13 cellular contexts compared by ENCODE assay signal in the genomic region with DNA sequence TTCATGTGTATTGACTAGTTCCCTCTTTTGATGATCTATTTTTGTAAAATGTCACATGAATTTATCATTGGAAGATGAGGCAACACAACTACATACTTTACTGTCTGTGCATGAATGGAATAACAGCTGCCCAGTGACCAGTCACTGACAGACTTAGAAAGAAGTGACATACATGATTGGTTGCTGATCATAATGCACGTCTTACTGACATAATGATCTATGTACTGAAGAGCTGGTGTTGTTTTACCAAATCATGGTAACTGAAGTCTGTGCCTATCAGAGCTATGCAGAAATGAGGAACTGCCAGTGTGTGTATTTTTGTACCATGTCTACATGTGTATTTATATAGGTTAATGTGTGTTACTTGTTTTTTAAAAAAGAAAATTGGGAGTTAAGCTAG. TPM values are rescaled to one million over a fixed set of nuclear protein-coding genes. Genes with fewer than 3 reads are reported as not detected.
DNase-seq lines count a peak whose midpoint lies in the region; ATAC-seq and TF ChIP-seq lines count a peak whose summit lies in the region.
"Had no signal": no experiment of that assay in that cellular context is flagged by ENCODE, and none has a peak within 500 bp of the region (broad histone marks: within the 10 kb centered on the region; RNA-seq: fewer than 3 reads in every experiment).

No MANE protein-coding gene starts in this region.

- H3K4me1 Mint-ChIP-seq in naive B cell = peaks cover 39 to 93% (median 75%) of the 10 kb centered on the region in 3 donors

- ATAC-seq in GM18498 (IDR thresholded peaks at IDR 0.05; ENCODE audit: unreplicated experiment) = peak; percentile 41
- peak; percentile 42 for ATAC-seq in HG03175 (IDR thresholded peaks at IDR 0.05; ENCODE audit: unreplicated experiment)
- peak; percentile 74 to 77 for ATAC-seq in naive B cell (ENCODE audit: low read depth in 2 of 2)
- ATAC-seq: foreskin keratinocyte had no signal

- DNase-seq in SKM-1 treated with dmso at 0.1 percent for 144 hours (lab: John Stamatoyannopoulos, UW; ENCODE audit: unreplicated experiment) = peak; percentile 73
- DNase-seq in naive B cell = peak; percentile 80
- DNase-seq in NCI-H524 (lab: John Stamatoyannopoulos, UW) = no peak
- DNase-seq in WERI-Rb-1 = no peak
- DNase-seq in NCI-H2171 (lab: John Stamatoyannopoulos, UW) = no peak
- DNase-seq in hippocampal formation (lab: John Stamatoyannopoulos, UW) = no peak
- DNase-seq: central memory CD4-positive, alpha-beta T cell; DND-41; foreskin keratinocyte; NCI-H1417 treated with DMSO at 0.1 percent for 48 hours had no signal

- peaks cover 3% of the 10 kb centered on the region for H3K36me3 ChIP-seq in WERI-Rb-1

- no peak for TF ChIP-seq CTCF in WERI-Rb-1 (IDR thresholded peaks at IDR 0.05; ENCODE audit: low read depth, low read length)

- H3K27ac Mint-ChIP-seq in naive B cell = peak overlapping the region; percentile 97 to 99 (median 99)

- H3K36me3 Mint-ChIP-seq in naive B cell = peaks cover 5 to 9% of the 10 kb centered on the region in 2 donors

- no peaks in the 10 kb centered on the region for H3K27me3 Mint-ChIP-seq in naive B cell

- H3K4me3 ChIP-seq in WERI-Rb-1 (ENCODE audit: low read depth, low read length) = no peak overlapping the region
- H3K4me3 ChIP-seq: smooth muscle cell had no signal

- H3K9me3 ChIP-seq in WERI-Rb-1 (ENCODE audit: severe bottlenecking) = no peaks in the 10 kb centered on the region

- H3K27me3 ChIP-seq in WERI-Rb-1 (ENCODE audit: insufficient read depth, low read depth, severe bottlenecking) = no peaks in the 10 kb centered on the region
- H3K27me3 ChIP-seq: foreskin keratinocyte had no signal

- H3K9me3 Mint-ChIP-seq in naive B cell = no peaks in the 10 kb centered on the region

- peak overlapping the region; percentile 52 to 94 (median 82) for H3K4me3 Mint-ChIP-seq in naive B cell

- H3K27ac ChIP-seq in WERI-Rb-1 = no peak overlapping the region
- H3K27ac ChIP-seq: foreskin keratinocyte had no signal

RNA-seq across cellular contexts. Expression of a gene that starts 26.5 kb away (rescaled TPM):
- polyA plus RNA-seq in naive B cell (ENCODE audit: low read depth in 6 of 6) = 100 to 1,000 TPM in 5 of 6 donors, 10 to 100 TPM in 1; 70.6 to 229 (median 135) TPM
- polyA plus RNA-seq: foreskin keratinocyte, smooth muscle cell had no signal

RNA-seq across cellular contexts. Expression of a gene that starts 31.1 kb away (rescaled TPM):
- polyA plus RNA-seq in naive B cell (ENCODE audit: low read depth in 6 of 6) = 100 to 1,000 TPM; 107 to 132 (median 115) TPM

Comparison
In these comparisons a context has a peak if more than half of its experiments do, and no peak if none do; other contexts are left out.
1. DNase-seq: peak in SKM-1 treated with dmso at 0.1 percent for 144 hours (single experiment) and naive B cell (single experiment); none in NCI-H524 (0 of 2), WERI-Rb-1 (single experiment), NCI-H2171 (single experiment) and hippocampal formation (0 of 2).
2. Peak in every context shown above with its lines, with median percentiles within 50 percentile points of each other: ATAC-seq.